9 cellular contexts compared by ENCODE assay signal in genomic region chr19:47240561-47240960, GRCh38.
DNase-seq lines count a peak whose midpoint lies in the region; ATAC-seq and TF ChIP-seq lines count a peak whose summit lies in the region.
"Had no signal": no experiment of that assay in that cellular context is flagged by ENCODE, and none has a peak within 500 bp of the region (broad histone marks: within the 10 kb centered on the region; RNA-seq: fewer than 3 reads in every experiment).

No MANE protein-coding gene starts in this region.

- H3K4me1 Mint-ChIP-seq in activated naive CD8-positive, alpha-beta T cell (ENCODE audit: low read depth), result peaks cover 32% of the 10 kb centered on the region
- H3K4me1 Mint-ChIP-seq in activated naive CD8-positive, alpha-beta T cell treated with anti-CD3 and anti-CD28 coated beads, Interleukin-2, amount 50 U/mL, for 24 hours, result peaks cover 37% of the 10 kb centered on the region
- H3K4me1 Mint-ChIP-seq in memory B cell, result peaks cover 22% of the 10 kb centered on the region

- no peak for DNase-seq in activated naive CD8-positive, alpha-beta T cell treated with anti-CD3 and anti-CD28 coated beads, Interleukin-2, amount 50 U/mL, for 24 hours
- no peak for DNase-seq in memory B cell (ENCODE audit: low spot score in 2 of 2)
- no peak for DNase-seq in activated effector memory CD4-positive, alpha-beta T cell treated with anti-CD3 and anti-CD28 coated beads, Interleukin-2, amount 50 U/mL, for 16 hours

- H3K4me1 ChIP-seq in stomach smooth muscle (ENCODE audit: control insufficient read depth, insufficient read depth, low read length), result peaks cover 47% of the 10 kb centered on the region

- no peaks in the 10 kb centered on the region for H3K9me3 Mint-ChIP-seq in activated naive CD8-positive, alpha-beta T cell (ENCODE audit: low read depth)
- no peaks in the 10 kb centered on the region for H3K9me3 Mint-ChIP-seq in activated naive CD8-positive, alpha-beta T cell treated with anti-CD3 and anti-CD28 coated beads, Interleukin-2, amount 50 U/mL, for 24 hours
- no peaks in the 10 kb centered on the region for H3K9me3 Mint-ChIP-seq in memory B cell

- ATAC-seq in activated naive CD8-positive, alpha-beta T cell treated with anti-CD3 and anti-CD28 coated beads, Interleukin-2, amount 50 U/mL, for 24 hours, result no peak
- ATAC-seq in memory B cell (ENCODE audit: low read depth) (no peak), HG03469 (IDR thresholded peaks at IDR 0.05; ENCODE audit: unreplicated experiment) (no peak), GM21737 (IDR thresholded peaks at IDR 0.05; ENCODE audit: unreplicated experiment) (no peak)

- no peaks in the 10 kb centered on the region for H3K36me3 Mint-ChIP-seq in activated naive CD8-positive, alpha-beta T cell
- no peaks in the 10 kb centered on the region for H3K36me3 Mint-ChIP-seq in activated naive CD8-positive, alpha-beta T cell treated with anti-CD3 and anti-CD28 coated beads, Interleukin-2, amount 50 U/mL, for 24 hours (ENCODE audit: low read depth)
- H3K36me3 Mint-ChIP-seq in memory B cell, result peaks cover 4% of the 10 kb centered on the region

- H3K9ac ChIP-seq in stomach smooth muscle (ENCODE audit: low read length in 2 of 2), result no peak overlapping the region

- peak overlapping the region; percentile 19 to 29 for H3K4me3 ChIP-seq in stomach smooth muscle (ENCODE audit: low read length in 2 of 2)

- peak overlapping the region; percentile 54 for H3K4me3 Mint-ChIP-seq in activated naive CD8-positive, alpha-beta T cell
- H3K4me3 Mint-ChIP-seq in activated naive CD8-positive, alpha-beta T cell treated with anti-CD3 and anti-CD28 coated beads, Interleukin-2, amount 50 U/mL, for 24 hours, result no peak overlapping the region
- H3K4me3 Mint-ChIP-seq in memory B cell, result peak overlapping the region; percentile 30

- H3K27me3 ChIP-seq in stomach smooth muscle (ENCODE audit: control insufficient read depth in 1 of 2, insufficient read depth in 2 of 2, low read length in 2 of 2), result peaks cover 0 to 5% of the 10 kb centered on the region in 2 donors
- H3K27me3 ChIP-seq: breast epithelium had no signal

- no peaks in the 10 kb centered on the region for H3K9me3 ChIP-seq in stomach smooth muscle (ENCODE audit: control insufficient read depth in 2 of 2, low read length in 2 of 2)
- H3K9me3 ChIP-seq: breast epithelium had no signal

- no peaks in the 10 kb centered on the region for H3K36me3 ChIP-seq in stomach smooth muscle (ENCODE audit: control insufficient read depth in 2 of 2, insufficient read depth in 2 of 2, low read length in 2 of 2)
- H3K36me3 ChIP-seq: breast epithelium had no signal

- no peak for TF ChIP-seq CTCF in VCaP (conservative IDR thresholded peaks at IDR 0.05)

- H3K27ac Mint-ChIP-seq in activated naive CD8-positive, alpha-beta T cell, result no peak overlapping the region
- H3K27ac Mint-ChIP-seq in activated naive CD8-positive, alpha-beta T cell treated with anti-CD3 and anti-CD28 coated beads, Interleukin-2, amount 50 U/mL, for 24 hours, result no peak overlapping the region
- peak overlapping the region; percentile 67 for H3K27ac Mint-ChIP-seq in memory B cell

- peak overlapping the region; percentile 21; the same call in 1 of the 2 replicates for H3K27ac ChIP-seq in VCaP
- no peak overlapping the region for H3K27ac ChIP-seq in stomach smooth muscle (ENCODE audit: low read length)
- H3K27ac ChIP-seq: breast epithelium had no signal

- no peaks in the 10 kb centered on the region for H3K27me3 Mint-ChIP-seq in activated naive CD8-positive, alpha-beta T cell
- peaks cover 5% of the 10 kb centered on the region for H3K27me3 Mint-ChIP-seq in activated naive CD8-positive, alpha-beta T cell treated with anti-CD3 and anti-CD28 coated beads, Interleukin-2, amount 50 U/mL, for 24 hours
- H3K27me3 Mint-ChIP-seq in memory B cell, result peaks cover 13% of the 10 kb centered on the region
